8 cellular contexts compared by ENCODE assay signal in genomic region chr7:64307254-64308018, GRCh38. TPM values are rescaled to one million over a fixed set of nuclear protein-coding genes. Genes with fewer than 3 reads are reported as not detected.
DNase-seq lines count a peak whose midpoint lies in the region; ATAC-seq lines count a peak whose summit lies in the region.

No MANE protein-coding gene starts in this region.

- H3K36me3 Mint-ChIP-seq in naive B cell, result no peaks in the 10 kb centered on the region
- peaks cover 4% of the 10 kb centered on the region for H3K36me3 Mint-ChIP-seq in stimulated activated naive CD8-positive, alpha-beta T cell treated with anti-CD3 and anti-CD28 coated beads, Interleukin-15, Interleukin-2, amounts not matched to agents 100 ng/mL and 50 ng/mL, for 24 hours (ENCODE audit: low read depth)

- H3K27ac Mint-ChIP-seq in naive B cell, result peak overlapping the region; percentile 98 to 99 (median 99)
- H3K27ac Mint-ChIP-seq in stimulated activated naive CD8-positive, alpha-beta T cell treated with anti-CD3 and anti-CD28 coated beads, Interleukin-15, Interleukin-2, amounts not matched to agents 100 ng/mL and 50 ng/mL, for 24 hours, result peak overlapping the region; percentile 95

- DNase-seq in AML-193 (lab: John Stamatoyannopoulos, UW) (peak; percentile 95 to 97), NCI-H82 (lab: John Stamatoyannopoulos, UW) (peak; percentile 98), epidermal melanocyte (ENCODE audit: insufficient read length, low spot score) (peak; percentile 27), naive B cell (peak; percentile 93)
- DNase-seq in activated CD8-positive, alpha-beta memory T cell treated with anti-CD3 and anti-CD28 coated beads, Interleukin-2, amount 50 U/mL, for 4 hours, result peak; percentile 93

- H3K4me1 Mint-ChIP-seq in naive B cell, result peaks cover 12 to 47% (median 40%) of the 10 kb centered on the region in 3 donors
- H3K4me1 Mint-ChIP-seq in stimulated activated naive CD8-positive, alpha-beta T cell treated with anti-CD3 and anti-CD28 coated beads, Interleukin-15, Interleukin-2, amounts not matched to agents 100 ng/mL and 50 ng/mL, for 24 hours (ENCODE audit: low read depth), result peaks cover 41% of the 10 kb centered on the region

- H3K27me3 Mint-ChIP-seq in naive B cell, result no peaks in the 10 kb centered on the region
- no peaks in the 10 kb centered on the region for H3K27me3 Mint-ChIP-seq in stimulated activated naive CD8-positive, alpha-beta T cell treated with anti-CD3 and anti-CD28 coated beads, Interleukin-15, Interleukin-2, amounts not matched to agents 100 ng/mL and 50 ng/mL, for 24 hours

- peak; percentile 98 for ATAC-seq in GM18909 (IDR thresholded peaks at IDR 0.05; ENCODE audit: poor library complexity, unreplicated experiment)
- peak; percentile 98 for ATAC-seq in HG03280 (IDR thresholded peaks at IDR 0.05; ENCODE audit: unreplicated experiment)
- peak; percentile 87 to 89 for ATAC-seq in naive B cell (ENCODE audit: low read depth in 2 of 2)

- H3K9me3 Mint-ChIP-seq in naive B cell, result peaks cover 0 to 7% (median 0%) of the 10 kb centered on the region in 7 donors
- H3K9me3 Mint-ChIP-seq in stimulated activated naive CD8-positive, alpha-beta T cell treated with anti-CD3 and anti-CD28 coated beads, Interleukin-15, Interleukin-2, amounts not matched to agents 100 ng/mL and 50 ng/mL, for 24 hours, result peaks cover 4% of the 10 kb centered on the region

- peak overlapping the region; percentile 95 to 99 (median 98) for H3K4me3 Mint-ChIP-seq in naive B cell
- peak overlapping the region; percentile 92 for H3K4me3 Mint-ChIP-seq in stimulated activated naive CD8-positive, alpha-beta T cell treated with anti-CD3 and anti-CD28 coated beads, Interleukin-15, Interleukin-2, amounts not matched to agents 100 ng/mL and 50 ng/mL, for 24 hours

RNA-seq across cellular contexts. Expression of gene ZNF736, which starts 6.3 kb away (rescaled TPM):
- 1 to 10 TPM; 4.6 to 8.7 (median 7.6) TPM for polyA plus RNA-seq in naive B cell (ENCODE audit: low read depth in 6 of 6)

Comparison
In these comparisons a context has a peak if more than half of its experiments do, and no peak if none do; other contexts are left out.
1. Peak in every context shown above with its lines: DNase-seq and ATAC-seq.
2. DNase-seq: peak in every context shown above with its lines; median percentile 98 in NCI-H82; 96 in AML-193; 93 in activated CD8-positive, alpha-beta memory T cell treated with anti-CD3 and anti-CD28 coated beads, Interleukin-2, amount 50 U/mL, for 4 hours; 93 in naive B cell; 27 in epidermal melanocyte.